19 cellular contexts compared by ENCODE assay signal in genomic region chr1:5891736-5892135, GRCh38.
DNase-seq lines count a peak whose midpoint lies in the region; ATAC-seq and TF ChIP-seq lines count a peak whose summit lies in the region.
"Had no signal": no experiment of that assay in that cellular context is flagged by ENCODE, and none has a peak within 500 bp of the region (broad histone marks: within the 10 kb centered on the region; RNA-seq: fewer than 3 reads in every experiment).

No MANE protein-coding gene starts in this region.

- no peaks in the 10 kb centered on the region for H3K36me3 ChIP-seq in skeletal muscle satellite cell (ENCODE audit: insufficient read depth, low read length)

- TF ChIP-seq CTCF in fibroblast of pulmonary artery (IDR thresholded peaks at IDR 0.05; ENCODE audit: low read length, missing control alignments): no peak

- peaks cover 14% of the 10 kb centered on the region for H3K4me1 ChIP-seq in skeletal muscle satellite cell (ENCODE audit: control insufficient read depth, insufficient read depth, low read length)
- H3K4me1 ChIP-seq: tibial nerve had no signal

- ATAC-seq in HG02642 (IDR thresholded peaks at IDR 0.05; ENCODE audit: poor library complexity, unreplicated experiment): no peak
- ATAC-seq: left cardiac atrium; naive thymus-derived CD8-positive, alpha-beta T cell; PC-3; stimulated activated naive B cell treated with anti-CD40 and anti-IgM and Interleukin-4, amounts not matched to agents 10 μg/mL and 1 μg/mL and 100 μg/mL, for 72 hours had no signal

- peak overlapping the region; percentile 11 for H3K4me2 ChIP-seq in skeletal muscle satellite cell (ENCODE audit: low read length)

- H3K9ac ChIP-seq in skeletal muscle satellite cell (ENCODE audit: low read depth, low read length): no peak overlapping the region

- no peak overlapping the region for H3K4me3 ChIP-seq in fibroblast of pulmonary artery (replicated peaks; ENCODE audit: low read depth, low read length)
- H3K4me3 ChIP-seq in skeletal muscle satellite cell (ENCODE audit: low read length): no peak overlapping the region
- H3K4me3 ChIP-seq: K562, tibial nerve had no signal

- DNase-seq in GM04503 (ENCODE audit: low read depth) (peak; percentile 25), amniotic epithelial cell (ENCODE audit: low read depth) (peak; percentile 53), fibroblast of pulmonary artery (ENCODE audit: low read depth) (peak; percentile 30), NCI-H146 (lab: John Stamatoyannopoulos, UW) (no peak), COR-L47 (lab: John Stamatoyannopoulos, UW) (no peak)
- DNase-seq: activated CD8-positive, alpha-beta memory T cell treated with anti-CD3 and anti-CD28 coated beads, Interleukin-2, amount 50 U/mL, for 4 hours; activated naive CD8-positive, alpha-beta T cell treated with anti-CD3 and anti-CD28 coated beads for 36 hours; AML-193; left cardiac atrium; NCI-H187 treated with DMSO at 0.1 percent for 48 hours; NCI-H226; PC-3; stimulated activated CD4-positive, alpha-beta T cell treated with anti-CD3 and anti-CD28 coated beads, Interleukin-1b, Interleukin-23, amount 100 ng/mL, for 48 hours; stimulated activated naive B cell treated with anti-CD40 and anti-IgM and Interleukin-4, amounts not matched to agents 10 μg/mL and 1 μg/mL and 100 μg/mL, for 72 hours had no signal

- H3K27me3 ChIP-seq in skeletal muscle satellite cell (ENCODE audit: control insufficient read depth, insufficient read depth, low read length): no peaks in the 10 kb centered on the region
- H3K27me3 ChIP-seq: tibial nerve had no signal

- H3K9me3 ChIP-seq in skeletal muscle satellite cell (replicated peaks; ENCODE audit: low read length): no peaks in the 10 kb centered on the region
- H3K9me3 ChIP-seq: tibial nerve had no signal

Comparison
In these comparisons a context has a peak if more than half of its experiments do, and no peak if none do; other contexts are left out.
1. DNase-seq: peak in GM04503 (single experiment), amniotic epithelial cell (single experiment) and fibroblast of pulmonary artery (single experiment); none in NCI-H146 (single experiment) and COR-L47 (single experiment).